Comparison of ENCODE assay signal across 7 cellular contexts in genomic region chr10:125156739-125157472, GRCh38. TPM values are rescaled to one million over a fixed set of nuclear protein-coding genes. Genes with fewer than 3 reads are reported as not detected.
A peak's percentile ranks its signal among the peaks of the same experiment; 100 is the strongest.
DNase-seq lines count a peak whose midpoint lies in the region; ATAC-seq, FAIRE-seq and TF ChIP-seq lines count a peak whose summit lies in the region.

No MANE protein-coding gene starts in this region.

- H3K36me3 Mint-ChIP-seq in HFFc6 (ENCODE audit: low read depth) = peaks cover 4% of the 10 kb centered on the region

- peaks cover 60% of the 10 kb centered on the region for H4K20me1 ChIP-seq in smooth muscle cell (ENCODE audit: low read depth)

- peak overlapping the region; percentile 68 to 94 for H3K27ac ChIP-seq in kidney (ENCODE audit: low read depth in 2 of 2, low read length in 2 of 2)
- peak overlapping the region; percentile 74 for H3K27ac ChIP-seq in smooth muscle cell (ENCODE audit: low read depth)

- intact Hi-C loops in kidney (cut with DNase I) = no loop called here

- H3K4me1 ChIP-seq in adipocyte (ENCODE audit: control insufficient read depth, insufficient read depth, low read length) (peaks cover 62% of the 10 kb centered on the region), kidney (ENCODE audit: control insufficient read depth in 1 of 2, insufficient read depth in 1 of 2, low read depth in 1 of 2, low read length in 2 of 2) (peaks cover 34 to 47% of the 10 kb centered on the region in 2 donors), smooth muscle cell (ENCODE audit: low read depth) (peaks cover 65% of the 10 kb centered on the region)

- H3K9me3 Mint-ChIP-seq in HFFc6 = no peaks in the 10 kb centered on the region

- peaks cover 14% of the 10 kb centered on the region for H3F3A ChIP-seq in smooth muscle cell (ENCODE audit: low read depth)

- H3K36me3 ChIP-seq in adipocyte (ENCODE audit: control insufficient read depth, insufficient read depth, low read length, severe bottlenecking) (no peaks in the 10 kb centered on the region), kidney (ENCODE audit: control insufficient read depth in 1 of 2, insufficient read depth in 2 of 2, low read length in 2 of 2) (no peaks in the 10 kb centered on the region), smooth muscle cell (ENCODE audit: low read depth) (no peaks in the 10 kb centered on the region)

- H3K4me2 ChIP-seq in smooth muscle cell = peak overlapping the region; percentile 87

- H3K9ac ChIP-seq in adipocyte (ENCODE audit: low read length) (peak overlapping the region; percentile 20), kidney (ENCODE audit: low read length in 2 of 2) (peak overlapping the region; percentile 39 to 76), smooth muscle cell (ENCODE audit: low read depth) (peak overlapping the region; percentile 77)

- H3K4me1 Mint-ChIP-seq in HFFc6 (ENCODE audit: low read depth) = peaks cover 57% of the 10 kb centered on the region

- ATAC-seq in HG03175 (IDR thresholded peaks at IDR 0.05; ENCODE audit: unreplicated experiment) (no peak), GM19324 (IDR thresholded peaks at IDR 0.05; ENCODE audit: low FRiP score, unreplicated experiment) (no peak)

- no peak overlapping the region for H2AFZ ChIP-seq in smooth muscle cell (ENCODE audit: low read depth)

- DNase-seq in HFFc6 = no peak
- no peak for DNase-seq in adipocyte (ENCODE audit: low read depth)
- DNase-seq in kidney = no peak
- DNase-seq in smooth muscle cell (lab: John Stamatoyannopoulos, UW; ENCODE audit: unreplicated experiment) = no peak
- no peak for DNase-seq in pons (ENCODE audit: low spot score)

- FAIRE-seq in kidney (lab: Jason Lieb, UNC) = peak; percentile 21

- H3K79me2 ChIP-seq in smooth muscle cell (ENCODE audit: low read depth) = peaks cover 65% of the 10 kb centered on the region

- H3K27me3 Mint-ChIP-seq in HFFc6 (ENCODE audit: insufficient read depth) = peaks cover 5% of the 10 kb centered on the region; the same call in 1 of the 2 replicates

- WGBS in smooth muscle cell (ENCODE audit: low lambda C conversion rate) = 27% methylated on average over 13 of the region's 13 CpGs

- H3K4me3 ChIP-seq in adipocyte (ENCODE audit: low read length) (peak overlapping the region; percentile 93), kidney (ENCODE audit: low read length in 2 of 2) (peak overlapping the region; percentile 67 to 71), smooth muscle cell (peak overlapping the region; percentile 93)

- H3K9me3 ChIP-seq in adipocyte (ENCODE audit: control insufficient read depth, low read length) = no peaks in the 10 kb centered on the region
- H3K9me3 ChIP-seq in kidney (ENCODE audit: control insufficient read depth in 1 of 2, low read length in 2 of 2) = no peaks in the 10 kb centered on the region
- H3K9me3 ChIP-seq in smooth muscle cell (replicated peaks; ENCODE audit: low read depth) = no peaks in the 10 kb centered on the region

- H3K27ac Mint-ChIP-seq in HFFc6 = peak overlapping the region; percentile 88

- H3K27me3 ChIP-seq in adipocyte (replicated peaks; ENCODE audit: control insufficient read depth, insufficient read depth, low read length) = no peaks in the 10 kb centered on the region
- no peaks in the 10 kb centered on the region for H3K27me3 ChIP-seq in smooth muscle cell (ENCODE audit: low read depth)

- TF ChIP-seq CTCF in HFFc6 (IDR thresholded peaks at IDR 0.05) = no peak
- TF ChIP-seq CTCF in kidney (IDR thresholded peaks at IDR 0.05; ENCODE audit: borderline replicate concordance, extremely low read depth, insufficient read depth) = no peak
- no peak for TF ChIP-seq CTCF in smooth muscle cell (IDR thresholded peaks at IDR 0.05; ENCODE audit: borderline replicate concordance, insufficient read depth, poor library complexity, severe bottlenecking)

- peak overlapping the region; percentile 97 for H3K4me3 Mint-ChIP-seq in HFFc6

RNA-seq across cellular contexts. Expression of gene CTBP2, which starts 3.5 kb away (rescaled TPM):
- total RNA-seq in HFFc6 (2021; fragmentation: NEBNext Ultra II Directional; extraction: Animal tissue kit (Norgen Biotek cat#: 25700)) = 10 to 100 TPM; 70.6 to 86.9 (median 78.8) TPM
- total RNA-seq in kidney (111 TPM), smooth muscle cell (38.6 and 49.9 TPM in 2 replicates)
- polyA plus RNA-seq in kidney (ENCODE audit: insufficient read depth, low read depth, low replicate concordance) (33.1 TPM), smooth muscle cell (69.5 and 79.8 TPM in 2 replicates)

Comparison
In these comparisons a context has a peak if more than half of its experiments do, and no peak if none do; other contexts are left out.
1. H3K9ac ChIP-seq: peak in every context shown above with its lines; median percentile 77 in smooth muscle cell; 58 in kidney; 20 in adipocyte.